Comparison of ENCODE assay signal across 20 cellular contexts in genomic region chr13:24692541-24692940, GRCh38. TPM values are rescaled to one million over a fixed set of nuclear protein-coding genes. Genes with fewer than 3 reads are reported as not detected.
DNase-seq lines count a peak whose midpoint lies in the region; TF ChIP-seq lines count a peak whose summit lies in the region.
"Had no signal": no experiment of that assay in that cellular context is flagged by ENCODE, and none has a peak within 500 bp of the region (broad histone marks: within the 10 kb centered on the region; RNA-seq: fewer than 3 reads in every experiment).

No MANE protein-coding gene starts in this region.

- no peak overlapping the region for H3K27ac ChIP-seq in GM23248
- H3K27ac ChIP-seq in hepatocyte = no peak overlapping the region
- no peak overlapping the region for H3K27ac ChIP-seq in testis
- H3K27ac ChIP-seq: Peyer's patch, tibial nerve had no signal

- in situ Hi-C loops in GM23248 (cut with MboI) (no loop called here), astrocyte of the cerebellum (cut with HindIII; ENCODE audit: low sequenced_read_pairs) (no loop called here)

- TF ChIP-seq POLR2A in testis (IDR thresholded peaks at IDR 0.05) = no peak

- H3F3A ChIP-seq in GM23248 (ENCODE audit: insufficient read depth) = peaks cover 7% of the 10 kb centered on the region; the same call in 1 of the 2 replicates

- H3K36me3 ChIP-seq in GM23248 (ENCODE audit: low read depth) = no peaks in the 10 kb centered on the region
- H3K36me3 ChIP-seq in hepatocyte (replicated peaks; ENCODE audit: insufficient read depth, low read depth) = no peaks in the 10 kb centered on the region
- H3K36me3 ChIP-seq in testis (ENCODE audit: low read depth, missing control alignments) = no peaks in the 10 kb centered on the region
- H3K36me3 ChIP-seq: Peyer's patch, tibial nerve had no signal

- DNase-seq in GM23248 (peak; percentile 66), astrocyte of the cerebellum (ENCODE audit: low read depth) (peak; percentile 70), hepatocyte (ENCODE audit: low spot score) (peak; percentile 47), stromal cell of bone marrow (ENCODE audit: low read depth) (peak; percentile 12), NCI-H2107 treated with DMSO at 0.1 percent for 48 hours (lab: John Stamatoyannopoulos, UW; ENCODE audit: unreplicated experiment) (no peak), NCI-H1436 (lab: John Stamatoyannopoulos, UW) (no peak), COLO668 (lab: John Stamatoyannopoulos, UW; ENCODE audit: unreplicated experiment) (no peak), testis (no peak)
- DNase-seq: activated CD4-positive, CD25-positive, alpha-beta regulatory T cell; activated gamma-delta T cell; DND-41; effector CD8-positive, alpha-beta T cell; foreskin melanocyte; Peyer's patch; stimulated activated CD4-positive, alpha-beta T cell treated with anti-CD3 and anti-CD28 coated beads, Interleukin-4, amount 100 ng/mL, for 24 hours; T-helper 1 cell had no signal

- intact Hi-C loops in testis (cut with DNase I; ENCODE audit: low total_unique reads) = no loop called here

- TF ChIP-seq CTCF in astrocyte of the cerebellum (IDR thresholded peaks at IDR 0.05; ENCODE audit: low read depth, low read length, missing control alignments) (no peak), hepatocyte (IDR thresholded peaks at IDR 0.05; ENCODE audit: poor library complexity) (no peak), testis (IDR thresholded peaks at IDR 0.05) (no peak)

- no peaks in the 10 kb centered on the region for H4K20me1 ChIP-seq in GM23248 (ENCODE audit: insufficient read depth)
- H4K20me1 ChIP-seq in hepatocyte (ENCODE audit: insufficient read depth, poor library complexity, severe bottlenecking) = no peaks in the 10 kb centered on the region

- H2AFZ ChIP-seq in GM23248 (no peak overlapping the region), hepatocyte (no peak overlapping the region)

- H3K27me3 ChIP-seq in GM23248 (replicated peaks; ENCODE audit: insufficient read depth) (peaks cover 4% of the 10 kb centered on the region), hepatocyte (no peaks in the 10 kb centered on the region), testis (no peaks in the 10 kb centered on the region)
- H3K27me3 ChIP-seq: Peyer's patch, tibial nerve had no signal

- H3K4me3 ChIP-seq in GM23248 = no peak overlapping the region
- no peak overlapping the region for H3K4me3 ChIP-seq in astrocyte of the cerebellum (ENCODE audit: low read depth, low read length)
- no peak overlapping the region for H3K4me3 ChIP-seq in hepatocyte
- H3K4me3 ChIP-seq in testis = no peak overlapping the region
- H3K4me3 ChIP-seq: Peyer's patch, tibial nerve had no signal

- H3K79me2 ChIP-seq in GM23248 (ENCODE audit: insufficient read depth) = no peaks in the 10 kb centered on the region
- no peaks in the 10 kb centered on the region for H3K79me2 ChIP-seq in hepatocyte

- H3K9ac ChIP-seq in GM23248 = no peak overlapping the region

- peaks cover 13% of the 10 kb centered on the region for H3K4me1 ChIP-seq in GM23248 (ENCODE audit: insufficient read depth)
- H3K4me1 ChIP-seq in hepatocyte (ENCODE audit: insufficient read depth) = no peaks in the 10 kb centered on the region
- H3K4me1 ChIP-seq in testis = no peaks in the 10 kb centered on the region
- H3K4me1 ChIP-seq: Peyer's patch had no signal

- H3K4me2 ChIP-seq in GM23248 (ENCODE audit: unreplicated experiment) (peak overlapping the region; percentile 9), hepatocyte (no peak overlapping the region)

- H3K9me3 ChIP-seq in GM23248 (ENCODE audit: low read depth) (no peaks in the 10 kb centered on the region), hepatocyte (ENCODE audit: low read depth) (no peaks in the 10 kb centered on the region), testis (no peaks in the 10 kb centered on the region)
- H3K9me3 ChIP-seq: Peyer's patch, tibial nerve had no signal

- 42 to 54% methylated on average over 4 of the region's 4 CpGs for WGBS in GM23248 (ENCODE audit: low coverage in 1 of 2, low lambda C conversion rate in 2 of 2, missing lambda C conversion rate in 2 of 2), 2 experiments
- 47% methylated on average over 4 of the region's 4 CpGs for WGBS in hepatocyte (ENCODE audit: low lambda C conversion rate, missing lambda C conversion rate)
- 67 to 77% methylated on average over 3 to 4 of the region's 4 CpGs for WGBS in testis, 2 donors

- H3K9me2 ChIP-seq in GM23248 (ENCODE audit: insufficient read depth) = no peaks in the 10 kb centered on the region
- H3K9me2 ChIP-seq in hepatocyte (replicated peaks; ENCODE audit: insufficient read depth) = no peaks in the 10 kb centered on the region

RNA-seq across cellular contexts. Expression of gene ATP12A, which starts 12.3 kb away (rescaled TPM):
- not detected in 2 replicates for total RNA-seq in GM23248 (2014; rRNA removed; shearing (Covaris generic))
- not detected in 2 replicates for polyA plus RNA-seq in GM23248 (2016; fragmentation: Nextera tagmentation; extraction: Ambion mirVana)
- 0.07 TPM in 1 of 2 replicates, not detected in the other for total RNA-seq in hepatocyte
- 0.31 TPM in 1 of 2 replicates, not detected in the other for polyA plus RNA-seq in hepatocyte
- 1 to 10 TPM in 1 of 2 donors, under 1 TPM in 1; 0.94 to 1.2 TPM for total RNA-seq in testis
- 1.6 TPM for polyA plus RNA-seq in testis (ENCODE audit: insufficient read depth, low read depth, low replicate concordance)
- total RNA-seq: HepG2, Peyer's patch, tibial nerve had no signal
- polyA plus RNA-seq: CD14-positive monocyte, HepG2, neural cell had no signal

Comparison
In these comparisons a context has a peak if more than half of its experiments do, and no peak if none do; other contexts are left out.
1. DNase-seq: peak in GM23248 (single experiment), astrocyte of the cerebellum (single experiment), hepatocyte (single experiment) and stromal cell of bone marrow (single experiment); none in NCI-H2107 treated with DMSO at 0.1 percent for 48 hours (single experiment), NCI-H1436 (single experiment), COLO668 (single experiment) and testis (single experiment).